14 cellular contexts compared by ENCODE assay signal in genomic region chr12:108128221-108129016, GRCh38. TPM values are rescaled to one million over a fixed set of nuclear protein-coding genes. Genes with fewer than 3 reads are reported as not detected.
A peak's percentile ranks its signal among the peaks of the same experiment; 100 is the strongest.
DNase-seq lines count a peak whose midpoint lies in the region; ATAC-seq and TF ChIP-seq lines count a peak whose summit lies in the region.
"Had no signal": no experiment of that assay in that cellular context is flagged by ENCODE, and none has a peak within 500 bp of the region (broad histone marks: within the 10 kb centered on the region; RNA-seq: fewer than 3 reads in every experiment).

No MANE protein-coding gene starts in this region.

- peaks cover 5% of the 10 kb centered on the region for H3K4me1 Mint-ChIP-seq in activated naive CD4-positive, alpha-beta T cell treated with anti-CD3 and anti-CD28 coated beads, Interleukin-2, amount 50 U/mL, for 24 hours
- no peaks in the 10 kb centered on the region for H3K4me1 Mint-ChIP-seq in activated naive CD4-positive, alpha-beta T cell treated with anti-CD3 and anti-CD28 coated beads, Interleukin-2, amount 10 ng/mL, durations not matched to agents 7 days and 5 days
- peaks cover 0 to 2% of the 10 kb centered on the region in 2 donors for H3K4me1 Mint-ChIP-seq in effector memory CD8-positive, alpha-beta T cell (ENCODE audit: low read depth in 2 of 2)
- peaks cover 0 to 5% of the 10 kb centered on the region in 2 donors for H3K4me1 Mint-ChIP-seq in natural killer cell treated with Interleukin-12 subunit alpha and Interleukin-12 subunit beta and Interleukin-15 and Interleukin-18, amount 100 ng/mL, for 72 hours (ENCODE audit: low read depth in 2 of 2)

- peaks cover 39% of the 10 kb centered on the region for H3K27me3 ChIP-seq in transverse colon

- peak overlapping the region; percentile 39 to 82 (median 72) for H3K27ac ChIP-seq in transverse colon

- no peaks in the 10 kb centered on the region for H3K36me3 ChIP-seq in transverse colon
- H3K36me3 ChIP-seq: MG63 had no signal

- H3K4me1 ChIP-seq in transverse colon: peaks cover 0 to 14% (median 9%) of the 10 kb centered on the region in 4 donors

- 63 to 83% methylated on average over 5 to 10 of the region's 10 CpGs for WGBS in transverse colon (ENCODE audit: low coverage in 1 of 2), 2 donors

- intact Hi-C loops in transverse colon (cut with DNase I; ENCODE audit: low total_unique reads): no loop called here

- H3K9me3 Mint-ChIP-seq in activated naive CD4-positive, alpha-beta T cell treated with anti-CD3 and anti-CD28 coated beads, Interleukin-2, amount 50 U/mL, for 24 hours: peaks cover 4% of the 10 kb centered on the region
- H3K9me3 Mint-ChIP-seq in activated naive CD4-positive, alpha-beta T cell treated with anti-CD3 and anti-CD28 coated beads, Interleukin-2, amount 10 ng/mL, durations not matched to agents 7 days and 5 days: no peaks in the 10 kb centered on the region
- no peaks in the 10 kb centered on the region for H3K9me3 Mint-ChIP-seq in effector memory CD8-positive, alpha-beta T cell
- H3K9me3 Mint-ChIP-seq in natural killer cell treated with Interleukin-12 subunit alpha and Interleukin-12 subunit beta and Interleukin-15 and Interleukin-18, amount 100 ng/mL, for 72 hours: no peaks in the 10 kb centered on the region

- DNase-seq in activated naive CD4-positive, alpha-beta T cell treated with anti-CD3 and anti-CD28 coated beads, Interleukin-2, amount 10 ng/mL, durations not matched to agents 7 days and 5 days: no peak
- no peak for DNase-seq in effector memory CD8-positive, alpha-beta T cell
- no peak for DNase-seq in natural killer cell treated with Interleukin-12 subunit alpha and Interleukin-12 subunit beta and Interleukin-15 and Interleukin-18, amount 100 ng/mL, for 72 hours (ENCODE audit: low spot score)
- no peak for DNase-seq in transverse colon
- DNase-seq in hypothalamus (lab: John Stamatoyannopoulos, UW): no peak
- DNase-seq: SIG-M5; stimulated activated CD4-positive, alpha-beta T cell treated with anti-CD3 and anti-CD28 coated beads, Interleukin-4, amount 100 ng/mL, for 4 hours had no signal

- CTCF ChIA-PET in activated naive CD4-positive, alpha-beta T cell treated with anti-CD3 and anti-CD28 coated beads, Interleukin-2, amount 10 ng/mL, durations not matched to agents 7 days and 5 days (lab: Charles Lee): no interaction called here

- no peak for TF ChIP-seq CTCF in transverse colon (IDR thresholded peaks at IDR 0.05)

- peaks cover 29% of the 10 kb centered on the region for H3K27me3 Mint-ChIP-seq in activated naive CD4-positive, alpha-beta T cell treated with anti-CD3 and anti-CD28 coated beads, Interleukin-2, amount 50 U/mL, for 24 hours
- H3K27me3 Mint-ChIP-seq in activated naive CD4-positive, alpha-beta T cell treated with anti-CD3 and anti-CD28 coated beads, Interleukin-2, amount 10 ng/mL, durations not matched to agents 7 days and 5 days: peaks cover 56% of the 10 kb centered on the region
- H3K27me3 Mint-ChIP-seq in effector memory CD8-positive, alpha-beta T cell: peaks cover 67 to 72% of the 10 kb centered on the region in 2 donors
- peaks cover 53 to 57% of the 10 kb centered on the region in 2 donors for H3K27me3 Mint-ChIP-seq in natural killer cell treated with Interleukin-12 subunit alpha and Interleukin-12 subunit beta and Interleukin-15 and Interleukin-18, amount 100 ng/mL, for 72 hours

- no peak for ATAC-seq in effector memory CD8-positive, alpha-beta T cell (replicated peaks)
- no peak for ATAC-seq in natural killer cell treated with Interleukin-12 subunit alpha and Interleukin-12 subunit beta and Interleukin-15 and Interleukin-18, amount 100 ng/mL, for 72 hours
- ATAC-seq in HG03196 (IDR thresholded peaks at IDR 0.05; ENCODE audit: unreplicated experiment): no peak
- no peak for ATAC-seq in GM21515 (IDR thresholded peaks at IDR 0.05; ENCODE audit: unreplicated experiment)
- ATAC-seq: activated CD4-positive, CD25-positive, alpha-beta regulatory T cell treated with anti-CD3 and anti-CD28 coated beads, Interleukin-2, amount 50 U/mL, for 24 hours had no signal

- no peak for TF ChIP-seq POLR2A in transverse colon (IDR thresholded peaks at IDR 0.05)

- TF ChIP-seq EP300 in transverse colon (IDR thresholded peaks at IDR 0.05; ENCODE audit: low read depth): no peak

- in situ Hi-C loops in transverse colon (cut with MboI; ENCODE audit: low pct_ligation_motif_present in 1 of 4, low pct_unique_long_range_greater_than_20kb in 1 of 4, low sequenced_read_pairs in 3 of 4): no loop called here

- no peaks in the 10 kb centered on the region for H3K9me3 ChIP-seq in transverse colon
- H3K9me3 ChIP-seq: MG63 had no signal

- peak overlapping the region in 2 of 4 donors; percentile 42 to 47 for H3K4me3 ChIP-seq in transverse colon

- no peak overlapping the region for H3K27ac Mint-ChIP-seq in activated naive CD4-positive, alpha-beta T cell treated with anti-CD3 and anti-CD28 coated beads, Interleukin-2, amount 50 U/mL, for 24 hours
- no peak overlapping the region for H3K27ac Mint-ChIP-seq in activated naive CD4-positive, alpha-beta T cell treated with anti-CD3 and anti-CD28 coated beads, Interleukin-2, amount 10 ng/mL, durations not matched to agents 7 days and 5 days
- H3K27ac Mint-ChIP-seq in effector memory CD8-positive, alpha-beta T cell: no peak overlapping the region
- H3K27ac Mint-ChIP-seq in natural killer cell treated with Interleukin-12 subunit alpha and Interleukin-12 subunit beta and Interleukin-15 and Interleukin-18, amount 100 ng/mL, for 72 hours: no peak overlapping the region

- H3K4me3 Mint-ChIP-seq in activated naive CD4-positive, alpha-beta T cell treated with anti-CD3 and anti-CD28 coated beads, Interleukin-2, amount 50 U/mL, for 24 hours: peak overlapping the region; percentile 16
- no peak overlapping the region for H3K4me3 Mint-ChIP-seq in activated naive CD4-positive, alpha-beta T cell treated with anti-CD3 and anti-CD28 coated beads, Interleukin-2, amount 10 ng/mL, durations not matched to agents 7 days and 5 days
- H3K4me3 Mint-ChIP-seq in effector memory CD8-positive, alpha-beta T cell: peak overlapping the region; percentile 41 to 43
- peak overlapping the region; percentile 49 for H3K4me3 Mint-ChIP-seq in natural killer cell treated with Interleukin-12 subunit alpha and Interleukin-12 subunit beta and Interleukin-15 and Interleukin-18, amount 100 ng/mL, for 72 hours

- H3K36me3 Mint-ChIP-seq in activated naive CD4-positive, alpha-beta T cell treated with anti-CD3 and anti-CD28 coated beads, Interleukin-2, amount 50 U/mL, for 24 hours: no peaks in the 10 kb centered on the region
- no peaks in the 10 kb centered on the region for H3K36me3 Mint-ChIP-seq in activated naive CD4-positive, alpha-beta T cell treated with anti-CD3 and anti-CD28 coated beads, Interleukin-2, amount 10 ng/mL, durations not matched to agents 7 days and 5 days
- H3K36me3 Mint-ChIP-seq in effector memory CD8-positive, alpha-beta T cell (ENCODE audit: insufficient read depth): no peaks in the 10 kb centered on the region
- H3K36me3 Mint-ChIP-seq in natural killer cell treated with Interleukin-12 subunit alpha and Interleukin-12 subunit beta and Interleukin-15 and Interleukin-18, amount 100 ng/mL, for 72 hours: no peaks in the 10 kb centered on the region

RNA-seq across cellular contexts. Expression of gene WSCD2, which starts 0.7 kb away (rescaled TPM):
- total RNA-seq in natural killer cell treated with Interleukin-12 subunit alpha and Interleukin-12 subunit beta and Interleukin-15 and Interleukin-18, amount 100 ng/mL, for 72 hours: not detected
- total RNA-seq in transverse colon: 10 to 100 TPM in 1 of 4 donors, 1 to 10 TPM in 1, under 1 TPM in 1, not detected in 1; 0.16 to 46.6 (median 1.1) TPM
- total RNA-seq: A673, dermis microvascular lymphatic vessel endothelial cell had no signal
